8 cellular contexts compared by ENCODE assay signal in genomic region chr4:110211007-110211769, GRCh38. TPM values are rescaled to one million over a fixed set of nuclear protein-coding genes. Genes with fewer than 3 reads are reported as not detected.
A peak's percentile ranks its signal among the peaks of the same experiment; 100 is the strongest.
DNase-seq lines count a peak whose midpoint lies in the region; ATAC-seq, FAIRE-seq and TF ChIP-seq lines count a peak whose summit lies in the region.

No MANE protein-coding gene starts in this region.

- DNase-seq in activated CD8-positive, alpha-beta memory T cell treated with anti-CD3 and anti-CD28 coated beads, Interleukin-2, amount 10 ng/mL, durations not matched to agents 7 days and 5 days: peak; percentile 45
- DNase-seq in activated CD8-positive, alpha-beta memory T cell treated with anti-CD3 and anti-CD28 coated beads for 24 hours: no peak
- DNase-seq in SKM-1 treated with dmso at 0.1 percent for 144 hours (lab: John Stamatoyannopoulos, UW; ENCODE audit: unreplicated experiment): peak; percentile 43
- DNase-seq in dermis microvascular lymphatic vessel endothelial cell (ENCODE audit: low read depth in 2 of 2): peak; percentile 42 to 57
- peak; percentile 55 for DNase-seq in myocyte (ENCODE audit: low read depth)
- DNase-seq in H54 (ENCODE audit: insufficient read length, low spot score): no peak

- no peak overlapping the region for H3K27ac Mint-ChIP-seq in activated CD8-positive, alpha-beta memory T cell treated with anti-CD3 and anti-CD28 coated beads, Interleukin-2, amount 10 ng/mL, durations not matched to agents 7 days and 5 days

- no peaks in the 10 kb centered on the region for H3K9me3 Mint-ChIP-seq in activated CD8-positive, alpha-beta memory T cell treated with anti-CD3 and anti-CD28 coated beads, Interleukin-2, amount 10 ng/mL, durations not matched to agents 7 days and 5 days (ENCODE audit: low read depth)

- H3K4me1 Mint-ChIP-seq in activated CD8-positive, alpha-beta memory T cell treated with anti-CD3 and anti-CD28 coated beads, Interleukin-2, amount 10 ng/mL, durations not matched to agents 7 days and 5 days: peaks cover 2% of the 10 kb centered on the region

- H3K27me3 Mint-ChIP-seq in activated CD8-positive, alpha-beta memory T cell treated with anti-CD3 and anti-CD28 coated beads, Interleukin-2, amount 10 ng/mL, durations not matched to agents 7 days and 5 days: peaks cover 8% of the 10 kb centered on the region

- peak; percentile 66 for ATAC-seq in activated CD8-positive, alpha-beta memory T cell treated with anti-CD3 and anti-CD28 coated beads, Interleukin-2, amount 10 ng/mL, durations not matched to agents 7 days and 5 days
- ATAC-seq in GM21367 (IDR thresholded peaks at IDR 0.05; ENCODE audit: unreplicated experiment) (peak; percentile 82), HG03558 (IDR thresholded peaks at IDR 0.05; ENCODE audit: extremely low read depth, unreplicated experiment) (peak; percentile 75)

- CTCF ChIA-PET in activated CD8-positive, alpha-beta memory T cell treated with anti-CD3 and anti-CD28 coated beads, Interleukin-2, amount 10 ng/mL, durations not matched to agents 7 days and 5 days (lab: Charles Lee): interaction anchor here (0.7 to 1.3 kb wide), 7 partner anchors 13 to 205 kb away, joined by 3 to 4 read pairs (median 3); no protein-coding TSS in a partner anchor

- FAIRE-seq in H54 (lab: Jason Lieb, UNC): no peak

- no peak overlapping the region for H3K4me3 Mint-ChIP-seq in activated CD8-positive, alpha-beta memory T cell treated with anti-CD3 and anti-CD28 coated beads, Interleukin-2, amount 10 ng/mL, durations not matched to agents 7 days and 5 days

- H3K36me3 Mint-ChIP-seq in activated CD8-positive, alpha-beta memory T cell treated with anti-CD3 and anti-CD28 coated beads, Interleukin-2, amount 10 ng/mL, durations not matched to agents 7 days and 5 days: no peaks in the 10 kb centered on the region

- TF ChIP-seq POLR2A in H54 (IDR thresholded peaks at IDR 0.05; ENCODE audit: low read depth, low read length): no peak

RNA-seq across cellular contexts. Expression of gene ELOVL6, which starts 12.8 kb away (rescaled TPM):
- total RNA-seq in activated CD8-positive, alpha-beta memory T cell treated with anti-CD3 and anti-CD28 coated beads, Interleukin-2, amount 10 ng/mL, durations not matched to agents 7 days and 5 days: 10 to 100 TPM; 20.8 to 27.5 TPM
- total RNA-seq in dermis microvascular lymphatic vessel endothelial cell: 1.1 and 3.5 TPM in 2 replicates
- total RNA-seq in myocyte: 3.6 and 8.9 TPM in 2 replicates
- 6.0 TPM for polyA plus RNA-seq in myocyte (2012)

Comparison
In these comparisons a context has a peak if more than half of its experiments do, and no peak if none do; other contexts are left out.
1. DNase-seq: peak in activated CD8-positive, alpha-beta memory T cell treated with anti-CD3 and anti-CD28 coated beads, Interleukin-2, amount 10 ng/mL, durations not matched to agents 7 days and 5 days (single experiment), SKM-1 treated with dmso at 0.1 percent for 144 hours (single experiment), dermis microvascular lymphatic vessel endothelial cell (2 of 2) and myocyte (single experiment); none in activated CD8-positive, alpha-beta memory T cell treated with anti-CD3 and anti-CD28 coated beads for 24 hours (single experiment) and H54 (single experiment).
2. Peak in every context shown above with its lines, with median percentiles within 50 percentile points of each other: ATAC-seq.